Comparison of ENCODE assay signal across 8 cellular contexts in genomic region chr9:33290247-33290993, GRCh38. TPM values are rescaled to one million over a fixed set of nuclear protein-coding genes. Genes with fewer than 3 reads are reported as not detected.
DNase-seq lines count a peak whose midpoint lies in the region; ATAC-seq and TF ChIP-seq lines count a peak whose summit lies in the region.

NFX1 (plus strand) TSS chr9:33290516; CDS start chr9:33290573, 57 bp downstream.

- H3K27me3 ChIP-seq in KMS-11 (ENCODE audit: insufficient read depth, low read depth) (no peaks in the 10 kb centered on the region), Peyer's patch (no peaks in the 10 kb centered on the region), esophagus (ENCODE audit: control insufficient read depth in 1 of 2, insufficient read depth in 2 of 2, low read length in 2 of 2) (no peaks in the 10 kb centered on the region), muscle layer of colon (ENCODE audit: control insufficient read depth in 1 of 2, insufficient read depth in 2 of 2, low read length in 2 of 2) (no peaks in the 10 kb centered on the region)

- peak within 1 kb of the TSS; percentile 98 for H3K27ac ChIP-seq in KMS-11
- H3K27ac ChIP-seq in Peyer's patch, result peak within 1 kb of the TSS; percentile 95 to 99 (median 98)
- peak within 1 kb of the TSS; percentile 99 to 100 for H3K27ac ChIP-seq in esophagus (ENCODE audit: low read depth in 2 of 2, low read length in 1 of 2)
- H3K27ac ChIP-seq in muscle layer of colon (ENCODE audit: low read depth, low read length), result peak within 1 kb of the TSS; percentile 87

- H3K4me1 ChIP-seq in KMS-11 (ENCODE audit: low read depth, poor library complexity, severe bottlenecking), result peaks cover 57% of the 10 kb centered on the region
- H3K4me1 ChIP-seq in Peyer's patch, result peaks cover 0 to 56% (median 16%) of the 10 kb centered on the region in 4 donors
- no peaks in the 10 kb centered on the region for H3K4me1 ChIP-seq in esophagus (ENCODE audit: control insufficient read depth in 2 of 2, insufficient read depth in 2 of 2, low read length in 1 of 2)
- peaks cover 28% of the 10 kb centered on the region for H3K4me1 ChIP-seq in muscle layer of colon (ENCODE audit: insufficient read depth, low read length)

- WGBS in esophagus, 2 donors, result 0% methylated on average over 60 of the region's 60 CpGs

- H3K36me3 ChIP-seq in KMS-11 (ENCODE audit: insufficient read depth) (peaks cover 8% of the 10 kb centered on the region; the same call in 1 of the 2 replicates), Peyer's patch (peaks cover 0 to 12% (median 0%) of the 10 kb centered on the region in 3 donors), esophagus (ENCODE audit: control insufficient read depth in 2 of 2, insufficient read depth in 2 of 2, low read length in 1 of 2) (peaks cover 5 to 8% of the 10 kb centered on the region in 2 donors), muscle layer of colon (ENCODE audit: insufficient read depth, low read length) (peaks cover 20% of the 10 kb centered on the region)

- no peaks in the 10 kb centered on the region for H4K20me1 ChIP-seq in KMS-11 (ENCODE audit: insufficient read depth)

- no peak for TF ChIP-seq CTCF in KMS-11 (conservative IDR thresholded peaks at IDR 0.05; ENCODE audit: low read depth, low read length)
- TF ChIP-seq CTCF in Peyer's patch (IDR thresholded peaks at IDR 0.05), result no peak

- TF ChIP-seq POLR2A in Peyer's patch (IDR thresholded peaks at IDR 0.05), result peak; percentile 79 to 91

- H3K4me2 ChIP-seq in KMS-11, result peak within 1 kb of the TSS; percentile 77

- ATAC-seq in GM21737 (IDR thresholded peaks at IDR 0.05; ENCODE audit: unreplicated experiment), result peak; percentile 86

- peak within 1 kb of the TSS; percentile 49 for H2AFZ ChIP-seq in KMS-11 (ENCODE audit: low read depth)

- H3K9ac ChIP-seq in KMS-11 (peak within 1 kb of the TSS; percentile 98), muscle layer of colon (ENCODE audit: low read length) (peak within 1 kb of the TSS; percentile 92)

- DNase-seq in DMS53 treated with DMSO at 0.1 percent for 48 hours (lab: John Stamatoyannopoulos, UW; ENCODE audit: unreplicated experiment) (peak; percentile 93), Peyer's patch (peak; percentile 97 to 99 (median 99))
- peak; percentile 98 to 99 for DNase-seq in activated T-cell treated with anti-CD3 and anti-CD28 coated beads, Interleukin-2, amount 50 U/mL, for 48 hours
- peak; percentile 97 for DNase-seq in stimulated activated CD8-positive, alpha-beta memory T cell treated with anti-CD3 and anti-CD28 coated beads, Interleukin-7, amount 100 ng/mL, for 24 hours (ENCODE audit: low read depth)

- H3K9me3 ChIP-seq in Peyer's patch (no peaks in the 10 kb centered on the region), esophagus (ENCODE audit: control insufficient read depth in 2 of 2, insufficient read depth in 1 of 2, low read depth in 1 of 2, low read length in 1 of 2) (no peaks in the 10 kb centered on the region), muscle layer of colon (ENCODE audit: low read length) (no peaks in the 10 kb centered on the region)

- peaks cover 48% of the 10 kb centered on the region for H3K79me2 ChIP-seq in KMS-11 (ENCODE audit: insufficient read depth, low read depth)

- no peak within 1 kb of the TSS for H3K4me3 ChIP-seq in KMS-11 (IDR thresholded peaks at IDR 0.05; ENCODE audit: insufficient read depth, low read depth, low read length)
- H3K4me3 ChIP-seq in Peyer's patch, result peak within 1 kb of the TSS; percentile 66 to 81 (median 72)
- peak within 1 kb of the TSS; percentile 66 to 90 for H3K4me3 ChIP-seq in esophagus (ENCODE audit: low read depth in 1 of 2, low read length in 2 of 2)
- H3K4me3 ChIP-seq in muscle layer of colon (ENCODE audit: low read depth in 1 of 2, low read length in 2 of 2), result peak within 1 kb of the TSS; percentile 92

RNA-seq across cellular contexts. Expression of gene NFX1, which starts in this region (rescaled TPM):
- 100 to 1,000 TPM in 1 of 4 donors, 10 to 100 TPM in 3; 35.2 to 101 (median 59.6) TPM for total RNA-seq in Peyer's patch
- 10 to 100 TPM; 13.0 to 17.2 TPM for polyA plus RNA-seq in esophagus
